ENCODE assay signal across 1 cellular context in the genomic region with DNA sequence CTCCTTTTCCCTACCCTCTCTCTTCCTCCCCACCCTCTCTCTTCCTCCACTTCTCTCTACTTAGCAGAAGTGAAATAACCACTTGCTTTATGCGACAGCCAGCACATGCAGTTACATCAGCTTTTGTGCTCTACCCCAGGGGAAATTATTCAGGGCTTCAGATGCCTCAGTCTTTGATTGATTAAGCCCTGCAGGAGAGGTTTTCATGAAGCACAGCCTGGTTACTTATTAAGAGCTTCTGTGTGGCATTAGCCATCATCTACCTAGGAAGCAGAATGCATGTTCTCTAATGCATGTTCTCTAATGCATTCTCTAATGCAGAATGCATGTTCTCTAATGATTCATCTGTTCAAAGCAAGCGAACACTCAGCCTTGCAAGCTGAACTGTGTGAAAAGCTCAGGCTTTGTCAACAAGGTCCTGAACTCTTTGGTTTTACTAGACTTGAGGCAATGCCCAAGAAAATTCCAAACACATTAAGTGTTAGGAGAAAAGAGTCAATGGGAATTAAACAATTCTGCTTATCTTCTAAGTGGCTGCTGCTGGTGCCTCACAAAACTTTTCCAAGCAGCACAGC.
TF ChIP-seq lines count a peak whose summit lies in the region.

No MANE protein-coding gene starts in this region.

TF ChIP-seq in GM23338, 12 proteins besides CTCF, POLR2A, EP300 and RAD21 (continued from another document):
- no peak for TF ChIP-seq ETS1 (IDR thresholded peaks at IDR 0.05)
- no peak for TF ChIP-seq ZNF462 (CRISPR knock-in tag; IDR thresholded peaks at IDR 0.05)
- TF ChIP-seq EZH2 (IDR thresholded peaks at IDR 0.05; ENCODE audit: low read depth, unreplicated experiment) = no peak
- no peak for TF ChIP-seq REST (IDR thresholded peaks at IDR 0.05; ENCODE audit: unreplicated experiment)
- no peak for TF ChIP-seq POLR2AphosphoS5 (IDR thresholded peaks at IDR 0.05; ENCODE audit: low read depth)
- TF ChIP-seq EZH2phosphoT487 (IDR thresholded peaks at IDR 0.05; ENCODE audit: unreplicated experiment) = no peak
